Comparison of ENCODE assay signal across 8 cellular contexts in the genomic region with DNA sequence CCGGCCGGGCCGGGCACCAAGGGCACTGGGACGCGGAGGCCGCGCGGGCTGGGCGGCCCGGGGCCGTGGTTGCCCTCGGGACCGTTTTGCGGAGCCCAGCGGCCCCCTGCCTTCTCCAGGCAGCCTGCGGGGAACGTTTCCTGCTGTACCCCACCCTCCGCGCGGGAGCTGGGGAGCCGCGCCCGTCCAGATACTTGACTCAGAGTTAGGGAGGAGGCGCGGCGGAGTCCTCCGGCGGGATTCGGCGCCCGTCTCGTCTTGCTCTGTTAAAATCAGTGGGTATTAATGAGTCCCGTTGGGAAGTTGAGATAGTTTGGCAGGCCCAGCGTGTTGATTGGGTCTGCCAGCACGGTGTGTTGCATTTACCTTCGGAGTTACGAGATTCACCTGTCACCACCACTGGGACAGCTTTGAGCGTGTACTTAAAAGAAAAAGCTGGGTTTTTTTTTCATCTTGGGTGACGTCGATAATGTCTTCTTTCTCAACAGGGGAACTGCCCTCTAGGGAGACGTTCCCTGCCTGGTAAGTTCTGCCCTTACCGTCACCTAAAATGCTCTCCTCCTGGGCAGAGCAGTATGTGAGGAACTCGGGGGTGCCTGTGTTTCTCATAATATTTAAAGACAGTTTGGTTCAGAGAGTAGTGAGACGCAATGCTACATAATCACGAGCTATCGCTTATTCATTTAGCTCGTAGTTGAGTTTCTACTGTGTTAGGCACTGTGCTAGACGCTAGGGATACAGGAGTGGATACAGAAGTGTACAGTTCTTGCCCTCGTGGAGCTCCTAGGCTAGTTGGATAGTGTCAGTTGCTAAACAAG. TPM values are rescaled to one million over a fixed set of nuclear protein-coding genes. Genes with fewer than 3 reads are reported as not detected.
A peak's percentile ranks its signal among the peaks of the same experiment; 100 is the strongest.
DNase-seq lines count a peak whose midpoint lies in the region; ATAC-seq and TF ChIP-seq lines count a peak whose summit lies in the region.

No MANE protein-coding gene starts in this region.

- in situ Hi-C loops in GM13977 (cut with MboI; ENCODE audit: low pct_unique_long_range_greater_than_20kb, low sequenced_read_pairs, unreplicated experiment) = no loop called here
- in situ Hi-C loops in HAP-1 (cut with MboI; ENCODE audit: low sequenced_read_pairs) = no loop called here

- intact Hi-C loops in natural killer cell (cut with micrococcal nuclease) = loop anchor here (2.0 kb wide), 1 partner anchor 44 kb away; no protein-coding TSS in a partner anchor
- intact Hi-C loops in testis (cut with DNase I; ENCODE audit: low total_unique reads) = no loop called here

- H3K4me3 ChIP-seq in HAP-1 (peak overlapping the region; percentile 84), epithelial cell of proximal tubule (ENCODE audit: low read depth, low read length) (peak overlapping the region; percentile 66), testis (peak overlapping the region; percentile 91 to 100)

- peak; percentile 52 to 59 (median 53) for ATAC-seq in natural killer cell

- H3K4me3 Mint-ChIP-seq in natural killer cell = peak overlapping the region; percentile 100

- peak overlapping the region; percentile 89 to 96 for H3K27ac ChIP-seq in testis

- no peaks in the 10 kb centered on the region for H3K27me3 Mint-ChIP-seq in natural killer cell (ENCODE audit: low read depth in 2 of 2)

- peaks cover 9% of the 10 kb centered on the region for H3K36me3 Mint-ChIP-seq in natural killer cell

- WGBS in testis, 2 donors = 1% methylated on average over 32 to 41 of the region's 49 CpGs

- DNase-seq in GM13977 (ENCODE audit: low spot score) (peak; percentile 45), HAP-1 (ENCODE audit: low spot score in 2 of 2) (peak in 1 of 2 experiments; percentile 45), M059J (ENCODE audit: low read depth) (peak; percentile 48), epithelial cell of proximal tubule (ENCODE audit: low read depth) (no peak), natural killer cell (no peak), testis (peak; percentile 60), GM20000 (ENCODE audit: low spot score) (no peak)
- DNase-seq in activated CD8-positive, alpha-beta memory T cell treated with anti-CD3 and anti-CD28 coated beads, Interleukin-2, amount 50 U/mL, for 24 hours (ENCODE audit: extremely low read depth) = peak; percentile 7

- peaks cover 26% of the 10 kb centered on the region for H3K36me3 ChIP-seq in HAP-1 (replicated peaks)
- H3K36me3 ChIP-seq in testis (ENCODE audit: low read depth, missing control alignments) = no peaks in the 10 kb centered on the region

- peak overlapping the region; percentile 97 to 98 for H3K27ac Mint-ChIP-seq in natural killer cell

- no peaks in the 10 kb centered on the region for H3K9me3 Mint-ChIP-seq in natural killer cell

- peaks cover 40% of the 10 kb centered on the region for H3K4me1 ChIP-seq in HAP-1
- peaks cover 20% of the 10 kb centered on the region for H3K4me1 ChIP-seq in testis

- H3K4me1 Mint-ChIP-seq in natural killer cell = peaks cover 55 to 57% of the 10 kb centered on the region in 2 donors

- TF ChIP-seq POLR2A in testis (IDR thresholded peaks at IDR 0.05) = no peak

- no peaks in the 10 kb centered on the region for H3K27me3 ChIP-seq in HAP-1 (ENCODE audit: low read depth)
- H3K27me3 ChIP-seq in testis = no peaks in the 10 kb centered on the region

- TF ChIP-seq CTCF in GM13977 (IDR thresholded peaks at IDR 0.05; ENCODE audit: extremely low read depth, insufficient read depth, missing control alignments) (no peak), epithelial cell of proximal tubule (conservative IDR thresholded peaks at IDR 0.05; ENCODE audit: low read depth, low read length) (no peak), natural killer cell (IDR thresholded peaks at IDR 0.05) (no peak), testis (IDR thresholded peaks at IDR 0.05) (no peak), GM20000 (IDR thresholded peaks at IDR 0.05; ENCODE audit: extremely low read depth, missing control alignments) (no peak)

- H3K9me3 ChIP-seq in HAP-1 (no peaks in the 10 kb centered on the region), testis (no peaks in the 10 kb centered on the region)

RNA-seq across cellular contexts. Expression of a gene that starts 0.6 kb away (rescaled TPM):
- total RNA-seq in M059J (2014; rRNA removed; shearing (Covaris generic)) = 28.5 and 36.1 TPM in 2 replicates
- total RNA-seq in epithelial cell of proximal tubule (58.6 and 91.8 TPM in 2 replicates), natural killer cell (100 to 1,000 TPM; 161 to 180 (median 163) TPM), testis (10 to 100 TPM; 82.0 to 98.1 TPM)
- 82.8 TPM for polyA plus RNA-seq in testis (ENCODE audit: insufficient read depth, low read depth, low replicate concordance)

RNA-seq across cellular contexts. Expression of a gene that starts 6.4 kb away (rescaled TPM):
- not detected in 2 replicates for total RNA-seq in M059J (2014; rRNA removed; shearing (Covaris generic))
- total RNA-seq in epithelial cell of proximal tubule = not detected in 2 replicates
- total RNA-seq in natural killer cell = 1 to 10 TPM; 5.1 to 7.1 (median 5.7) TPM
- total RNA-seq in testis = under 1 TPM; 0.06 to 0.08 TPM
- 0.08 TPM for polyA plus RNA-seq in testis (ENCODE audit: insufficient read depth, low read depth, low replicate concordance)

RNA-seq across cellular contexts. Expression of a gene that starts 40.7 kb away (rescaled TPM):
- not detected in 2 replicates for total RNA-seq in M059J (2014; rRNA removed; shearing (Covaris generic))
- total RNA-seq in epithelial cell of proximal tubule = 18.7 and 21.3 TPM in 2 replicates
- 1 to 10 TPM; 1.9 to 7.9 (median 2.9) TPM for total RNA-seq in natural killer cell
- total RNA-seq in testis = 10 to 100 TPM; 22.5 to 22.9 TPM
- polyA plus RNA-seq in testis (ENCODE audit: insufficient read depth, low read depth, low replicate concordance) = 41.8 TPM

Comparison
In these comparisons a context has a peak if more than half of its experiments do, and no peak if none do; other contexts are left out.
1. DNase-seq: peak in GM13977 (single experiment), M059J (single experiment), activated CD8-positive, alpha-beta memory T cell treated with anti-CD3 and anti-CD28 coated beads, Interleukin-2, amount 50 U/mL, for 24 hours (single experiment) and testis (single experiment); none in epithelial cell of proximal tubule (single experiment), natural killer cell (single experiment) and GM20000 (single experiment).
2. Peak in every context shown above with its lines, with median percentiles within 50 percentile points of each other: H3K4me3 ChIP-seq.